Comparison of ENCODE assay signal across 10 cellular contexts in genomic region chr4:23966720-23967119, GRCh38.
DNase-seq lines count a peak whose midpoint lies in the region; ATAC-seq and TF ChIP-seq lines count a peak whose summit lies in the region.
"Had no signal": no experiment of that assay in that cellular context is flagged by ENCODE, and none has a peak within 500 bp of the region (broad histone marks: within the 10 kb centered on the region; RNA-seq: fewer than 3 reads in every experiment).

No MANE protein-coding gene starts in this region.

- H3K4me1 ChIP-seq in DOHH2 (ENCODE audit: control insufficient read depth, low read length) (no peaks in the 10 kb centered on the region), mucosa of descending colon (ENCODE audit: low read depth) (no peaks in the 10 kb centered on the region)

- no peaks in the 10 kb centered on the region; the same call in 1 of the 2 replicates for H3K9me2 ChIP-seq in DOHH2 (replicated peaks; ENCODE audit: control insufficient read depth, low read length)

- H3K27ac ChIP-seq in DOHH2 (ENCODE audit: low read depth, low read length): no peak overlapping the region

- intact Hi-C loops in mucosa of descending colon (cut with DNase I, micrococcal nuclease): no loop called here

- H3K27me3 ChIP-seq in DOHH2 (ENCODE audit: control insufficient read depth, low read length): no peaks in the 10 kb centered on the region

- no peaks in the 10 kb centered on the region for H3K79me2 ChIP-seq in DOHH2 (ENCODE audit: control insufficient read depth, low read length)

- H3K36me3 ChIP-seq in DOHH2 (ENCODE audit: control insufficient read depth, low read length) (no peaks in the 10 kb centered on the region), mucosa of descending colon (ENCODE audit: low read depth) (no peaks in the 10 kb centered on the region)

- H3K4me3 ChIP-seq in DOHH2 (ENCODE audit: low read length) (no peak overlapping the region), HFF-Myc (replicated peaks; ENCODE audit: low read depth, low read length) (no peak overlapping the region), astrocyte of the cerebellum (ENCODE audit: low read depth, low read length) (no peak overlapping the region), mucosa of descending colon (no peak overlapping the region)

- no peaks in the 10 kb centered on the region for H3K9me3 ChIP-seq in DOHH2 (ENCODE audit: control insufficient read depth, insufficient read depth, low read length)
- no peaks in the 10 kb centered on the region for H3K9me3 ChIP-seq in mucosa of descending colon

- peak; percentile 43 for ATAC-seq in mucosa of descending colon

- H3F3A ChIP-seq in DOHH2 (ENCODE audit: control insufficient read depth, insufficient read depth): no peaks in the 10 kb centered on the region

- no peak overlapping the region for H3K4me2 ChIP-seq in DOHH2 (ENCODE audit: low read length)

- in situ Hi-C loops in astrocyte of the cerebellum (cut with HindIII; ENCODE audit: low sequenced_read_pairs): loop anchor here (5.0 kb wide), 1 partner anchor 71 kb away; no protein-coding TSS in a partner anchor

- H4K20me1 ChIP-seq in DOHH2 (ENCODE audit: control insufficient read depth, insufficient read depth, low read depth, low read length): no peaks in the 10 kb centered on the region

- no peak for DNase-seq in HFF-Myc (ENCODE audit: extremely low read depth, low read depth)
- no peak for DNase-seq in astrocyte of the cerebellum (ENCODE audit: low read depth)
- no peak for DNase-seq in mucosa of descending colon
- DNase-seq in HCEC 1CT: no peak
- no peak for DNase-seq in NCI-H2196 (lab: John Stamatoyannopoulos, UW; ENCODE audit: unreplicated experiment)
- DNase-seq in NCI-H1930 (lab: John Stamatoyannopoulos, UW): no peak
- DNase-seq: kidney glomerular epithelial cell, NCI-H1417 treated with DMSO at 0.1 percent for 48 hours, SIG-M5 had no signal

- TF ChIP-seq CTCF in DOHH2 (IDR thresholded peaks at IDR 0.05; ENCODE audit: low read depth, low read length, poor library complexity, severe bottlenecking) (peak; percentile 20), HFF-Myc (IDR thresholded peaks at IDR 0.05; ENCODE audit: low read depth, low read length, missing control alignments) (peak; percentile 40), astrocyte of the cerebellum (IDR thresholded peaks at IDR 0.05; ENCODE audit: low read depth, low read length, missing control alignments) (peak; percentile 33), mucosa of descending colon (IDR thresholded peaks at IDR 0.05) (no peak)
